Comparison of ENCODE assay signal across 10 cellular contexts in the genomic region with DNA sequence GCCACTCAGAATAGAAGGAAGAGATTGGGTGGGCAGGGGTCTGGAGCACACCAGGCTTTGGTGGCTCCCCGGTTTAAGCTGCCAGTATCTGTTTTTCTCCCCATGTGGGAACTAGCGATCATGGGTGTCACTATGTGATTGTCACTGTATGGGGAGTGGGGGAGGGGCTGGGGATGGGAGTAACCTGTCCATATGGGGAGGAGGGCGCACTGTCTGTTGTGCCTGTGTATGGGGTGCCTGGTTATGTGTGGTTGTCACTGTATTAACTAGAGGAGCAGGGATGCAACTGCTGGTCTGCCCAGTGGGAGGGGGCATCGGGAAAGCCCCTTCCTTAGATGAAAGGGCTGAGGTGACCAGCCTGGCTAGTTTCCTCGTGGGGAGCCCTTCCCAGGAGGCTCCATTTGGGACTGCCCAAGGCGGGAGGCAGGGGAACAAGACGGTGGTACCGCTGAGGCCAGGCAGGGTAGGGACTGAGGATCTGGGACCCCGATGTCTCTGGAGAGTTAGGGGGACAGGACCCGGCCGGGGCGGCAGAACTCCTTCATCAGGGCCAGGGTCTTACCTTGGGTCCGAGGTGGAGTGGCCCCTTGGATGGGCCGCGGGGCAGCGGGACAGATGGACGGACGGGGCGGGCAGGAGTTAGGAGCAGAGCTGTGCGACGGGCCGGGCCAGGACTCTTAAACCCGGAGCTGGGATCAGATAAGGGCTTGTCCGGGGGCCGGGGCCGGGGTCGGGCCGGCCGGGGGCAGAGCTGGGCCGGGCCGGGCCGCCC. TPM values are rescaled to one million over a fixed set of nuclear protein-coding genes. Genes with fewer than 3 reads are reported as not detected.
DNase-seq lines count a peak whose midpoint lies in the region; ATAC-seq and TF ChIP-seq lines count a peak whose summit lies in the region.
"Had no signal": no experiment of that assay in that cellular context is flagged by ENCODE, and none has a peak within 500 bp of the region (broad histone marks: within the 10 kb centered on the region; RNA-seq: fewer than 3 reads in every experiment).

A gene (minus strand): TSS at position 701 of the 772 bp plus-strand sequence. CDS start 27,628 bp downstream, outside the sequence.

- peaks cover 49% of the 10 kb centered on the region for H3K27me3 ChIP-seq in iPS-15b (ENCODE audit: control insufficient read depth, insufficient read depth, low read length)
- H3K27me3 ChIP-seq in smooth muscle cell (ENCODE audit: low read depth), result peaks cover 31% of the 10 kb centered on the region

- no peaks in the 10 kb centered on the region for H3K36me3 ChIP-seq in HEK293 (ENCODE audit: control insufficient read depth in 2 of 2, insufficient read depth in 1 of 2, low read length in 2 of 2)
- no peaks in the 10 kb centered on the region for H3K36me3 ChIP-seq in iPS-15b (ENCODE audit: control insufficient read depth, insufficient read depth, low read length)
- H3K36me3 ChIP-seq in smooth muscle cell (ENCODE audit: low read depth), result no peaks in the 10 kb centered on the region

- no peaks in the 10 kb centered on the region for H3K9me3 ChIP-seq in HEK293 (ENCODE audit: control insufficient read depth, insufficient read depth, low read depth, low read length)
- no peaks in the 10 kb centered on the region for H3K9me3 ChIP-seq in iPS-15b (ENCODE audit: control insufficient read depth, insufficient read depth, low read length)
- H3K9me3 ChIP-seq in smooth muscle cell (replicated peaks; ENCODE audit: low read depth), result no peaks in the 10 kb centered on the region

- H3K27ac ChIP-seq in HEK293 (ENCODE audit: extremely low read depth, low read depth, low read length) (no peak within 1 kb of the TSS), smooth muscle cell (ENCODE audit: low read depth) (no peak within 1 kb of the TSS)

- POLR2A ChIA-PET in HEK293 (lab: Yijun Ruan, JAX), result no interaction called here

- no peak for DNase-seq in activated T-helper 1 cell treated with anti-CD3 and anti-CD28 coated beads, Interleukin-12 subunit alpha, Interleukin-12 subunit beta, Interleukin-2, Interleukin-4 antibody, amounts not matched to agents 30 ng/mL and 10 ng/mL and 1 ng/mL, durations not matched to agents 14 hours and 24 hours and 36 hours (ENCODE audit: low spot score)
- DNase-seq in smooth muscle cell (lab: John Stamatoyannopoulos, UW; ENCODE audit: unreplicated experiment) (no peak), NCI-H146 (lab: John Stamatoyannopoulos, UW) (no peak), NCI-H526 (lab: John Stamatoyannopoulos, UW) (no peak)

- no peaks in the 10 kb centered on the region for H3K79me2 ChIP-seq in smooth muscle cell (ENCODE audit: low read depth)

- peaks cover 38% of the 10 kb centered on the region for H3K27me3 Mint-ChIP-seq in activated T-helper 1 cell treated with anti-CD3 and anti-CD28 coated beads, Interleukin-12 subunit alpha, Interleukin-12 subunit beta, Interleukin-2, Interleukin-4 antibody, amounts not matched to agents 30 ng/mL and 10 ng/mL and 1 ng/mL, durations not matched to agents 14 hours and 24 hours and 36 hours (ENCODE audit: insufficient read depth)

- peaks cover 3% of the 10 kb centered on the region for H3K36me3 Mint-ChIP-seq in activated T-helper 1 cell treated with anti-CD3 and anti-CD28 coated beads, Interleukin-12 subunit alpha, Interleukin-12 subunit beta, Interleukin-2, Interleukin-4 antibody, amounts not matched to agents 30 ng/mL and 10 ng/mL and 1 ng/mL, durations not matched to agents 14 hours and 24 hours and 36 hours (ENCODE audit: low read depth)

- H3K4me1 ChIP-seq in HEK293 (ENCODE audit: control insufficient read depth, insufficient read depth, low read length) (no peaks in the 10 kb centered on the region; the same call in 1 of the 2 replicates), iPS-15b (ENCODE audit: control insufficient read depth, insufficient read depth, low read length) (no peaks in the 10 kb centered on the region), smooth muscle cell (ENCODE audit: low read depth) (peaks cover 7% of the 10 kb centered on the region)

- peaks cover 7% of the 10 kb centered on the region for H3K4me1 Mint-ChIP-seq in activated T-helper 1 cell treated with anti-CD3 and anti-CD28 coated beads, Interleukin-12 subunit alpha, Interleukin-12 subunit beta, Interleukin-2, Interleukin-4 antibody, amounts not matched to agents 30 ng/mL and 10 ng/mL and 1 ng/mL, durations not matched to agents 14 hours and 24 hours and 36 hours (ENCODE audit: low read depth)

- peak within 1 kb of the TSS; percentile 78 for H3K4me2 ChIP-seq in smooth muscle cell

- H2AFZ ChIP-seq in smooth muscle cell (ENCODE audit: low read depth), result peak within 1 kb of the TSS; percentile 53

- intact Hi-C loops in activated T-helper 1 cell treated with anti-CD3 and anti-CD28 coated beads, Interleukin-12 subunit alpha, Interleukin-12 subunit beta, Interleukin-2, Interleukin-4 antibody, amounts not matched to agents 30 ng/mL and 10 ng/mL and 1 ng/mL, durations not matched to agents 14 hours and 24 hours and 36 hours (cut with micrococcal nuclease), result loop anchor here (1.0 kb wide), 1 partner anchor 16 kb away; no protein-coding TSS in a partner anchor

- CTCF ChIA-PET in HEK293 (lab: Yijun Ruan, JAX), result interaction anchor here (1.1 to 10.3 kb wide), 5 partner anchors 9 to 18 kb away, joined by 6 to 123 read pairs (median 9); no protein-coding TSS in a partner anchor

- no peaks in the 10 kb centered on the region for H3F3A ChIP-seq in smooth muscle cell (ENCODE audit: low read depth)

- 22% methylated on average over 21 of the region's 32 CpGs for WGBS in smooth muscle cell (ENCODE audit: low lambda C conversion rate)

- H3K4me3 Mint-ChIP-seq in activated T-helper 1 cell treated with anti-CD3 and anti-CD28 coated beads, Interleukin-12 subunit alpha, Interleukin-12 subunit beta, Interleukin-2, Interleukin-4 antibody, amounts not matched to agents 30 ng/mL and 10 ng/mL and 1 ng/mL, durations not matched to agents 14 hours and 24 hours and 36 hours, result peak within 1 kb of the TSS; percentile 67

- no peak within 1 kb of the TSS for H3K9ac ChIP-seq in iPS-15b (ENCODE audit: low read depth, low read length)
- no peak within 1 kb of the TSS for H3K9ac ChIP-seq in smooth muscle cell (ENCODE audit: low read depth)

- H3K4me3 ChIP-seq in HEK293 (ENCODE audit: low read depth, low read length) (peak within 1 kb of the TSS; percentile 56), iPS-15b (ENCODE audit: low read depth, low read length) (peak within 1 kb of the TSS; percentile 60), smooth muscle cell (peak within 1 kb of the TSS; percentile 43)

- no peak for TF ChIP-seq CTCF in HEK293 (tag by site-specific recombination; IDR thresholded peaks at IDR 0.05)
- TF ChIP-seq CTCF in smooth muscle cell (IDR thresholded peaks at IDR 0.05; ENCODE audit: borderline replicate concordance, insufficient read depth, poor library complexity, severe bottlenecking), result no peak

- ATAC-seq in HG02642 (IDR thresholded peaks at IDR 0.05; ENCODE audit: poor library complexity, unreplicated experiment), result no peak
- no peak for ATAC-seq in HG02588 (IDR thresholded peaks at IDR 0.05; ENCODE audit: unreplicated experiment)

- no peaks in the 10 kb centered on the region for H4K20me1 ChIP-seq in smooth muscle cell (ENCODE audit: low read depth)

- H3K27ac Mint-ChIP-seq in activated T-helper 1 cell treated with anti-CD3 and anti-CD28 coated beads, Interleukin-12 subunit alpha, Interleukin-12 subunit beta, Interleukin-2, Interleukin-4 antibody, amounts not matched to agents 30 ng/mL and 10 ng/mL and 1 ng/mL, durations not matched to agents 14 hours and 24 hours and 36 hours, result no peak within 1 kb of the TSS

- H3K9me3 Mint-ChIP-seq in activated T-helper 1 cell treated with anti-CD3 and anti-CD28 coated beads, Interleukin-12 subunit alpha, Interleukin-12 subunit beta, Interleukin-2, Interleukin-4 antibody, amounts not matched to agents 30 ng/mL and 10 ng/mL and 1 ng/mL, durations not matched to agents 14 hours and 24 hours and 36 hours, result no peaks in the 10 kb centered on the region

TF ChIP-seq in HEK293, 187 proteins besides CTCF, POLR2A, EP300 and RAD21:
- peak; percentile 80; the same call in 1 of the 2 replicates for TF ChIP-seq ZNF777 (tag by site-specific recombination; IDR thresholded peaks at IDR 0.05; ENCODE audit: borderline replicate concordance)
- peak; percentile 49 for TF ChIP-seq GLIS2 (tag by site-specific recombination; IDR thresholded peaks at IDR 0.05)
- no peak for TF ChIP-seq ZBTB48 (tag by site-specific recombination; IDR thresholded peaks at IDR 0.05)
- TF ChIP-seq, protein P1, sequence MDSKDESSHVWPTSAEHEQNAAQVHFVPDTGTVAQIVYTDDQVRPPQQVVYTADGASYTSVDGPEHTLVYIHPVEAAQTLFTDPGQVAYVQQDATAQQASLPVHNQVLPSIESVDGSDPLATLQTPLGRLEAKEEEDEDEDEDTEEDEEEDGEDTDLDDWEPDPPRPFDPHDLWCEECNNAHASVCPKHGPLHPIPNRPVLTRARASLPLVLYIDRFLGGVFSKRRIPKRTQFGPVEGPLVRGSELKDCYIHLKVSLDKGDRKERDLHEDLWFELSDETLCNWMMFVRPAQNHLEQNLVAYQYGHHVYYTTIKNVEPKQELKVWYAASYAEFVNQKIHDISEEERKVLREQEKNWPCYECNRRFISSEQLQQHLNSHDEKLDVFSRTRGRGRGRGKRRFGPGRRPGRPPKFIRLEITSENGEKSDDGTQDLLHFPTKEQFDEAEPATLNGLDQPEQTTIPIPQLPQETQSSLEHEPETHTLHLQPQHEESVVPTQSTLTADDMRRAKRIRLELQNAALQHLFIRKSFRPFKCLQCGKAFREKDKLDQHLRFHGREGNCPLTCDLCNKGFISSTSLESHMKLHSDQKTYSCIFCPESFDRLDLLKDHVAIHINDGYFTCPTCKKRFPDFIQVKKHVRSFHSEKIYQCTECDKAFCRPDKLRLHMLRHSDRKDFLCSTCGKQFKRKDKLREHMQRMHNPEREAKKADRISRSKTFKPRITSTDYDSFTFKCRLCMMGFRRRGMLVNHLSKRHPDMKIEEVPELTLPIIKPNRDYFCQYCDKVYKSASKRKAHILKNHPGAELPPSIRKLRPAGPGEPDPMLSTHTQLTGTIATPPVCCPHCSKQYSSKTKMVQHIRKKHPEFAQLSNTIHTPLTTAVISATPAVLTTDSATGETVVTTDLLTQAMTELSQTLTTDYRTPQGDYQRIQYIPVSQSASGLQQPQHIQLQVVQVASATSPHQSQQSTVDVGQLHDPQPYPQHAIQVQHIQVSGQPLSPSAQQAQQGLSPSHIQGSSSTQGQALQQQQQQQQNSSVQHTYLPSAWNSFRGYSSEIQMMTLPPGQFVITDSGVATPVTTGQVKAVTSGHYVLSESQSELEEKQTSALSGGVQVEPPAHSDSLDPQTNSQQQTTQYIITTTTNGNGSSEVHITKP (tag by site-specific recombination; IDR thresholded peaks at IDR 0.05), result peak; percentile 48; the same call in 1 of the 2 replicates
- 0 out of 2 replicates have a peak, but pooled peaks have one; percentile 13 for TF ChIP-seq ZIC2 (tag by site-specific recombination; IDR thresholded peaks at IDR 0.05)

RNA-seq across cellular contexts. Expression of the gene that starts here (rescaled TPM):
- total RNA-seq in activated T-helper 1 cell treated with anti-CD3 and anti-CD28 coated beads, Interleukin-12 subunit alpha, Interleukin-12 subunit beta, Interleukin-2, Interleukin-4 antibody, amounts not matched to agents 30 ng/mL and 10 ng/mL and 1 ng/mL, durations not matched to agents 14 hours and 24 hours and 36 hours, result not detected in 2 replicates
- not detected in 2 replicates for total RNA-seq in smooth muscle cell
- not detected in 2 replicates for polyA plus RNA-seq in smooth muscle cell
- total RNA-seq: dermis microvascular lymphatic vessel endothelial cell, subcutaneous adipose tissue had no signal
